Comparison of ENCODE assay signal across 10 cellular contexts in the genomic region with DNA sequence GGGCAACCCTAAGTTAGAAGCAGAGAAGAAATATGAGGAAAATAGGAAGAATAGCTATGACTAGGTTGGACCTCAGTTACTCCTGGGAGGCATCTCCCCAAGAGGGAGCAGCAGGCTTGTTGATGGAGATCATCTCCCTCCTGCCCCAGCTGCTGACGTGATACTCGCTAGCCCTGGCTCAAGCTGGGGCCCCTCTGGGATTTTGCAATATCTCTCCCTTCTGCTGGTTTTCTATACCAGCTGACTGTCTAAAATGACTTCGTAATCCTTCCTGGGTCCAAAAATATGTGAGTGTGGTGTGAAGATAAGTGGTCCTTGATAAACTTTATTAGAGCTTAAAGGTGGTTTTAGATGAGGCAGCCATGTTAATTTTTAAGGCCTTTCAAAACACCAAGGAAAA. TPM values are rescaled to one million over a fixed set of nuclear protein-coding genes. Genes with fewer than 3 reads are reported as not detected.
A peak's percentile ranks its signal among the peaks of the same experiment; 100 is the strongest.
DNase-seq lines count a peak whose midpoint lies in the region; ATAC-seq lines count a peak whose summit lies in the region.
"Had no signal": no experiment of that assay in that cellular context is flagged by ENCODE, and none has a peak within 500 bp of the region (broad histone marks: within the 10 kb centered on the region; RNA-seq: fewer than 3 reads in every experiment).

No MANE protein-coding gene starts in this region.

- no peaks in the 10 kb centered on the region for H3K27me3 ChIP-seq in right cardiac atrium (ENCODE audit: control insufficient read depth, insufficient read depth)
- H3K27me3 ChIP-seq in skeletal muscle satellite cell (ENCODE audit: control insufficient read depth, insufficient read depth, low read length), result peaks cover 7% of the 10 kb centered on the region
- H3K27me3 ChIP-seq: SJSA1 had no signal

- H3K36me3 Mint-ChIP-seq in central memory CD8-positive, alpha-beta T cell (ENCODE audit: insufficient read depth), result peaks cover 7% of the 10 kb centered on the region

- no peaks in the 10 kb centered on the region for H3K36me3 ChIP-seq in skeletal muscle satellite cell (ENCODE audit: insufficient read depth, low read length)
- H3K36me3 ChIP-seq: neutrophil had no signal

- H3K4me2 ChIP-seq in skeletal muscle satellite cell (ENCODE audit: low read length), result no peak overlapping the region

- intact Hi-C loops in right cardiac atrium (cut with DNase I), result loop anchor here in 2 of 4 donors (5.0 to 10.0 kb wide), 3 partner anchors 102 to 192 kb away; no protein-coding TSS in a partner anchor
- intact Hi-C loops in Right ventricle myocardium inferior (cut with DNase I), result loop anchor here (10.0 kb wide), 2 partner anchors 102 to 262 kb away; a partner anchor contains a TSS

- no peak overlapping the region for H3K4me3 Mint-ChIP-seq in central memory CD8-positive, alpha-beta T cell

- peak; percentile 21 to 23 for ATAC-seq in right cardiac atrium
- ATAC-seq in Right ventricle myocardium inferior, result no peak
- ATAC-seq in central memory CD8-positive, alpha-beta T cell (replicated peaks; ENCODE audit: extremely low read depth, poor library complexity, severe bottlenecking), result no peak
- no peak for ATAC-seq in HG03039 (IDR thresholded peaks at IDR 0.05; ENCODE audit: unreplicated experiment)
- no peak for ATAC-seq in HG02571 (IDR thresholded peaks at IDR 0.05; ENCODE audit: unreplicated experiment)

- H3K9me3 ChIP-seq in right cardiac atrium (ENCODE audit: control insufficient read depth, low read length) (no peaks in the 10 kb centered on the region), skeletal muscle satellite cell (replicated peaks; ENCODE audit: low read length) (no peaks in the 10 kb centered on the region)
- H3K9me3 ChIP-seq: neutrophil, SJSA1 had no signal

- H3K27ac Mint-ChIP-seq in central memory CD8-positive, alpha-beta T cell (ENCODE audit: low read depth), result peak overlapping the region; percentile 5

- H3K27ac ChIP-seq in right cardiac atrium (ENCODE audit: low read length), result no peak overlapping the region
- H3K27ac ChIP-seq: neutrophil, SJSA1 had no signal

- no peaks in the 10 kb centered on the region for H3K4me1 ChIP-seq in right cardiac atrium (ENCODE audit: control insufficient read depth, insufficient read depth, low read length)
- no peaks in the 10 kb centered on the region for H3K4me1 ChIP-seq in skeletal muscle satellite cell (ENCODE audit: control insufficient read depth, insufficient read depth, low read length)

- H3K27me3 Mint-ChIP-seq in central memory CD8-positive, alpha-beta T cell, result no peaks in the 10 kb centered on the region

- no peaks in the 10 kb centered on the region for H3K9me3 Mint-ChIP-seq in central memory CD8-positive, alpha-beta T cell

- 41% methylated on average over 3 of the region's 3 CpGs for WGBS in right cardiac atrium

- H3K4me3 ChIP-seq in right cardiac atrium (ENCODE audit: low read length) (no peak overlapping the region), skeletal muscle satellite cell (ENCODE audit: low read length) (no peak overlapping the region)

- DNase-seq in right cardiac atrium (peak; percentile 66 to 72 (median 70)), Right ventricle myocardium inferior (ENCODE audit: missing footprints) (no peak), NCI-H524 treated with DMSO at 0.1 percent for 48 hours (lab: John Stamatoyannopoulos, UW) (peak; percentile 36), DMS114 treated with DMSO at 0.1 percent for 48 hours (lab: John Stamatoyannopoulos, UW; ENCODE audit: unreplicated experiment) (no peak)
- no peak for DNase-seq in central memory CD8-positive, alpha-beta T cell (ENCODE audit: low spot score in 2 of 2)

- peaks cover 12% of the 10 kb centered on the region for H3K4me1 Mint-ChIP-seq in central memory CD8-positive, alpha-beta T cell

- H3K9ac ChIP-seq in skeletal muscle satellite cell (ENCODE audit: low read depth, low read length), result peak overlapping the region; percentile 42

RNA-seq across cellular contexts. Expression of a gene that starts 4.5 kb away (rescaled TPM):
- 10 to 100 TPM; 24.2 to 26.6 (median 25.7) TPM for total RNA-seq in right cardiac atrium
- polyA plus RNA-seq in right cardiac atrium, result 11.1 TPM
- 22.6 TPM for total RNA-seq in Right ventricle myocardium inferior
- total RNA-seq in skeletal muscle satellite cell (2012; rRNA removed), result 14.6 and 17.7 TPM in 2 replicates

RNA-seq across cellular contexts. Expression of a gene that starts 22.7 kb away (rescaled TPM):
- total RNA-seq in right cardiac atrium (100 to 1,000 TPM; 628 to 794 (median 683) TPM), Right ventricle myocardium inferior (646 TPM)
- 1,137 TPM for polyA plus RNA-seq in right cardiac atrium
- total RNA-seq in skeletal muscle satellite cell (2012; rRNA removed), result 1,565 and 1,771 TPM in 2 replicates

RNA-seq across cellular contexts. Expression of a gene that starts 32.0 kb away (rescaled TPM):
- 100 to 1,000 TPM in 1 of 4 donors, 10 to 100 TPM in 3; 94.4 to 120 (median 99.1) TPM for total RNA-seq in right cardiac atrium
- 31.2 TPM for polyA plus RNA-seq in right cardiac atrium
- 114 TPM for total RNA-seq in Right ventricle myocardium inferior
- 81.0 and 112 TPM in 2 replicates for total RNA-seq in skeletal muscle satellite cell (2012; rRNA removed)

Comparison
In these comparisons a context has a peak if more than half of its experiments do, and no peak if none do; other contexts are left out.
1. ATAC-seq: peak in right cardiac atrium (2 of 2); none in Right ventricle myocardium inferior (single experiment), central memory CD8-positive, alpha-beta T cell (single experiment), HG03039 (single experiment) and HG02571 (single experiment).
2. DNase-seq: peak in right cardiac atrium (3 of 3) and NCI-H524 treated with DMSO at 0.1 percent for 48 hours (single experiment); none in Right ventricle myocardium inferior (single experiment), central memory CD8-positive, alpha-beta T cell (0 of 2) and DMS114 treated with DMSO at 0.1 percent for 48 hours (single experiment).